In the genomic region with DNA sequence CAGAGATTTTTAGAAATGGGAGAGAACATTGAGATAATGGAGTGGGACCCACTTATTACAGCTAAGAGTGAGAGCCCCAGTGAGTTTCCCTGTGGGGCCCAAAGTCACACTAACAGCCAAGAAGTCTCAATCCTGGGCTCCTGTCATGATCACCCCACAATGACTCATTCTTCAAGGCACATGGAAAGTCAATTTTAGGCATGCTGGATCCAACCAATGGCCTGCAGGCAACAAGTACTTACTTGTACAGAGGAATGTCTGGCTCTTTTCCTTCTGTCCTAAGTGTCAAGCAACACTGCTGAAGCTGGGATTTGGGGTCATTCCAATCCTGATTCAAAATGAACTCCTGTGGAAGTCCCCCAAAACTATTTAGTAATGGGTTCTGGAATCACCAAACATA, we compare ENCODE assay signal across 1 cellular context.
TF ChIP-seq lines count a peak whose summit lies in the region.

No MANE protein-coding gene starts in this region.

TF ChIP-seq in K562, 482 proteins besides CTCF, POLR2A, EP300 and RAD21 (continues in another document):
- TF ChIP-seq, protein P1, sequence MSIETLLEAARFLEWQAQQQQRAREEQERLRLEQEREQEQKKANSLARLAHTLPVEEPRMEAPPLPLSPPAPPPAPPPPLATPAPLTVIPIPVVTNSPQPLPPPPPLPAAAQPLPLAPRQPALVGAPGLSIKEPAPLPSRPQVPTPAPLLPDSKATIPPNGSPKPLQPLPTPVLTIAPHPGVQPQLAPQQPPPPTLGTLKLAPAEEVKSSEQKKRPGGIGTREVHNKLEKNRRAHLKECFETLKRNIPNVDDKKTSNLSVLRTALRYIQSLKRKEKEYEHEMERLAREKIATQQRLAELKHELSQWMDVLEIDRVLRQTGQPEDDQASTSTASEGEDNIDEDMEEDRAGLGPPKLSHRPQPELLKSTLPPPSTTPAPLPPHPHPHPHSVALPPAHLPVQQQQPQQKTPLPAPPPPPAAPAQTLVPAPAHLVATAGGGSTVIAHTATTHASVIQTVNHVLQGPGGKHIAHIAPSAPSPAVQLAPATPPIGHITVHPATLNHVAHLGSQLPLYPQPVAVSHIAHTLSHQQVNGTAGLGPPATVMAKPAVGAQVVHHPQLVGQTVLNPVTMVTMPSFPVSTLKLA (conservative IDR thresholded peaks at IDR 0.05): 0 out of 4 replicates have a peak, but pooled peaks of 1 of the 2 experiments have one; percentile 30
- TF ChIP-seq, protein P2, sequence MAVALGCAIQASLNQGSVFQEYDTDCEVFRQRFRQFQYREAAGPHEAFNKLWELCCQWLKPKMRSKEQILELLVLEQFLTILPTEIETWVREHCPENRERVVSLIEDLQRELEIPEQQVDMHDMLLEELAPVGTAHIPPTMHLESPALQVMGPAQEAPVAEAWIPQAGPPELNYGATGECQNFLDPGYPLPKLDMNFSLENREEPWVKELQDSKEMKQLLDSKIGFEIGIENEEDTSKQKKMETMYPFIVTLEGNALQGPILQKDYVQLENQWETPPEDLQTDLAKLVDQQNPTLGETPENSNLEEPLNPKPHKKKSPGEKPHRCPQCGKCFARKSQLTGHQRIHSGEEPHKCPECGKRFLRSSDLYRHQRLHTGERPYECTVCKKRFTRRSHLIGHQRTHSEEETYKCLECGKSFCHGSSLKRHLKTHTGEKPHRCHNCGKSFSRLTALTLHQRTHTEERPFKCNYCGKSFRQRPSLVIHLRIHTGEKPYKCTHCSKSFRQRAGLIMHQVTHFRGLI (CRISPR knock-in tag; IDR thresholded peaks at IDR 0.05): no peak
- TF ChIP-seq SAP30 (IDR thresholded peaks at IDR 0.05; ENCODE audit: borderline replicate concordance, insufficient read depth, low read depth, low read length, poor library complexity, severe bottlenecking) (no peak), SAFB (IDR thresholded peaks at IDR 0.05; ENCODE audit: borderline replicate concordance, low read depth, low read length) (no peak), JUN (IDR thresholded peaks at IDR 0.05; ENCODE audit: borderline replicate concordance, low read depth, low read length) (peak; percentile 61; the same call in 1 of the 2 replicates), JUN (CRISPR knock-in tag; IDR thresholded peaks at IDR 0.05; ENCODE audit: borderline replicate concordance) (no peak), TBL1XR1 (IDR thresholded peaks at IDR 0.05; ENCODE audit: low read length in 2 of 2) (no peak), RBM17 (IDR thresholded peaks at IDR 0.05; ENCODE audit: borderline replicate concordance, low read depth, low read length) (no peak), MEF2D (tag; conservative IDR thresholded peaks at IDR 0.05; ENCODE audit: low read depth) (no peak), ZC3H11A (IDR thresholded peaks at IDR 0.05; ENCODE audit: low read depth, low read length) (no peak), TOE1 (IDR thresholded peaks at IDR 0.05; ENCODE audit: borderline replicate concordance) (no peak), TOE1 (CRISPR knock-in tag; IDR thresholded peaks at IDR 0.05; ENCODE audit: borderline replicate concordance, low read depth) (no peak), STAT5A (IDR thresholded peaks at IDR 0.05; ENCODE audit: borderline replicate concordance, low read length) (no peak), SUPT5H (IDR thresholded peaks at IDR 0.05) (no peak), EGR1 (conservative IDR thresholded peaks at IDR 0.05) (no peak), E4F1 (CRISPR knock-in tag; IDR thresholded peaks at IDR 0.05; ENCODE audit: borderline replicate concordance) (no peak), HDGF (IDR thresholded peaks at IDR 0.05) (no peak), ZNF586 (CRISPR knock-in tag; conservative IDR thresholded peaks at IDR 0.05) (no peak), RREB1 (CRISPR knock-in tag; IDR thresholded peaks at IDR 0.05) (no peak), ZNF592 (IDR thresholded peaks at IDR 0.05) (peak; percentile 53; the same call in 1 of the 2 replicates), SMAD1 (IDR thresholded peaks at IDR 0.05; ENCODE audit: low read depth, low read length, partially characterized antibody) (no peak), MYC (IDR thresholded peaks at IDR 0.05; ENCODE audit: low read depth, low read length) (no peak), MYC (CRISPR knock-in tag; IDR thresholded peaks at IDR 0.05; ENCODE audit: borderline replicate concordance, low read depth) (no peak), SIRT6 (IDR thresholded peaks at IDR 0.05; ENCODE audit: low read depth, low read length) (no peak), CEBPG (CRISPR knock-in tag; IDR thresholded peaks at IDR 0.05) (no peak), CEBPG (tag; conservative IDR thresholded peaks at IDR 0.05 in 1 of 2, IDR thresholded peaks at IDR 0.05 in 1 of 2) (no peak), CBX2 (IDR thresholded peaks at IDR 0.05; ENCODE audit: insufficient read depth, low read length, poor library complexity, severe bottlenecking) (no peak), BRCA1 (IDR thresholded peaks at IDR 0.05) (no peak), BRCA1 (CRISPR knock-in tag; IDR thresholded peaks at IDR 0.05) (no peak), TFAM (CRISPR knock-in tag; conservative IDR thresholded peaks at IDR 0.05) (no peak), ZNF23 (CRISPR knock-in tag; IDR thresholded peaks at IDR 0.05) (no peak), RFX5 (IDR thresholded peaks at IDR 0.05; ENCODE audit: low read depth, low read length) (no peak), SLC30A9 (CRISPR knock-in tag; IDR thresholded peaks at IDR 0.05) (no peak), VEZF1 (CRISPR knock-in tag; IDR thresholded peaks at IDR 0.05) (no peak), MAFG (tag; conservative IDR thresholded peaks at IDR 0.05) (no peak), POU5F1 (IDR thresholded peaks at IDR 0.05; ENCODE audit: borderline replicate concordance, low read depth, low read length, partially characterized antibody) (no peak), ZNF644 (tag; IDR thresholded peaks at IDR 0.05; ENCODE audit: low read depth) (no peak), MCM5 (IDR thresholded peaks at IDR 0.05; ENCODE audit: low read depth) (no peak), JUND (IDR thresholded peaks at IDR 0.05; ENCODE audit: borderline replicate concordance, low read depth, low read length) (peak; percentile 53; the same call in 1 of the 2 replicates), JUND (tag; IDR thresholded peaks at IDR 0.05; ENCODE audit: borderline replicate concordance, low read depth, low read length) (0 out of 3 replicates have a peak, but pooled peaks have one; percentile 42)
- TF ChIP-seq, protein P3, sequence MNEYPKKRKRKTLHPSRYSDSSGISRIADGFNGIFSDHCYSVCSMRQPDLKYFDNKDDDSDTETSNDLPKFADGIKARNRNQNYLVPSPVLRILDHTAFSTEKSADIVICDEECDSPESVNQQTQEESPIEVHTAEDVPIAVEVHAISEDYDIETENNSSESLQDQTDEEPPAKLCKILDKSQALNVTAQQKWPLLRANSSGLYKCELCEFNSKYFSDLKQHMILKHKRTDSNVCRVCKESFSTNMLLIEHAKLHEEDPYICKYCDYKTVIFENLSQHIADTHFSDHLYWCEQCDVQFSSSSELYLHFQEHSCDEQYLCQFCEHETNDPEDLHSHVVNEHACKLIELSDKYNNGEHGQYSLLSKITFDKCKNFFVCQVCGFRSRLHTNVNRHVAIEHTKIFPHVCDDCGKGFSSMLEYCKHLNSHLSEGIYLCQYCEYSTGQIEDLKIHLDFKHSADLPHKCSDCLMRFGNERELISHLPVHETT (CRISPR knock-in tag; conservative IDR thresholded peaks at IDR 0.05 in 1 of 2, IDR thresholded peaks at IDR 0.05 in 1 of 2): no peak
